Comparison of ENCODE assay signal across 8 cellular contexts in genomic region chr19:55385749-55386514, GRCh38. TPM values are rescaled to one million over a fixed set of nuclear protein-coding genes. Genes with fewer than 3 reads are reported as not detected.
DNase-seq lines count a peak whose midpoint lies in the region; ATAC-seq, FAIRE-seq and TF ChIP-seq lines count a peak whose summit lies in the region.

Gene RPL28 (plus strand): TSS chr19:55385932. CDS start chr19:55386358, 426 bp downstream.

- H3K4me3 ChIP-seq in A549 (peak within 1 kb of the TSS; percentile 89), cardiac fibroblast (replicated peaks in 1 of 2; ENCODE audit: low read depth in 2 of 2, low read length in 2 of 2) (peak within 1 kb of the TSS; percentile 95 to 97), spleen (peak within 1 kb of the TSS; percentile 74 to 96 (median 90))

- 1% methylated on average over 65 of the region's 65 CpGs for WGBS in A549 (ENCODE audit: missing lambda C conversion rate)
- 0 to 1% (median 0%) methylated on average over 43 to 65 of the region's 65 CpGs for WGBS in spleen, 5 donors

- H3K9me3 ChIP-seq in A549 (peaks cover 6% of the 10 kb centered on the region; the same call in 2 of the 3 replicates), spleen (no peaks in the 10 kb centered on the region)

- H3K27ac ChIP-seq in A549 (peak within 1 kb of the TSS; percentile 91 to 99), spleen (peak within 1 kb of the TSS; percentile 88 to 96 (median 93))

- H3K36me3 Mint-ChIP-seq in WTC11: peaks cover 41% of the 10 kb centered on the region
- peaks cover 0 to 17% (median 8%) of the 10 kb centered on the region in 3 donors for H3K36me3 Mint-ChIP-seq in immature natural killer cell

- POLR2A ChIA-PET in A549 (lab: Yijun Ruan, JAX): interaction anchor here (4.5 to 6.5 kb wide), 2 partner anchors 22 to 47 kb away, joined by 47 to 55 read pairs; partner anchors contain the start of genes KMT5C and UBE2S
- POLR2A ChIA-PET in WTC11 (lab: Charles Lee): interaction anchor here (1.5 kb wide), 1 partner anchor 14 kb away, joined by 3 read pairs; no protein-coding TSS in a partner anchor

- H3K4me2 ChIP-seq in A549: peak within 1 kb of the TSS; percentile 92

- peak; percentile 54 to 77 for ATAC-seq in A549
- ATAC-seq in GM18858 (IDR thresholded peaks at IDR 0.05; ENCODE audit: unreplicated experiment): peak; percentile 50
- ATAC-seq in HG03095 (IDR thresholded peaks at IDR 0.05; ENCODE audit: unreplicated experiment): peak; percentile 53
- ATAC-seq in WTC11: peak; percentile 77

- H3K4me3 Mint-ChIP-seq in WTC11 (peak within 1 kb of the TSS; percentile 100), immature natural killer cell (peak within 1 kb of the TSS; percentile 94 to 100 (median 98))

- TF ChIP-seq RAD21 in A549 (conservative IDR thresholded peaks at IDR 0.05 in 1 of 2, IDR thresholded peaks at IDR 0.05 in 1 of 2): no peak

- H3K9me3 Mint-ChIP-seq in WTC11 (no peaks in the 10 kb centered on the region), immature natural killer cell (no peaks in the 10 kb centered on the region)

- TF ChIP-seq POLR2A in A549 (IDR thresholded peaks at IDR 0.05; ENCODE audit: low read length): peak; percentile 100
- peak; percentile 96 to 99 (median 97) for TF ChIP-seq POLR2A in spleen (IDR thresholded peaks at IDR 0.05)

- peaks cover 50% of the 10 kb centered on the region for H3K4me1 ChIP-seq in A549
- peaks cover 43 to 74% (median 59%) of the 10 kb centered on the region in 6 donors for H3K4me1 ChIP-seq in spleen

- TF ChIP-seq EP300 in A549 (IDR thresholded peaks at IDR 0.05): no peak

- DNase-seq in A549 (ENCODE audit: low read depth in 1 of 2, low spot score in 1 of 2) (peak; percentile 92 to 99), NCI-H2227 treated with DMSO at 0.1 percent for 48 hours (lab: John Stamatoyannopoulos, UW) (peak; percentile 100), WTC11 (ENCODE audit: low spot score) (peak; percentile 98), cardiac fibroblast (ENCODE audit: low read depth in 2 of 2) (peak; percentile 99), immature natural killer cell (peak; percentile 99), spleen (peak; percentile 99)

- peak; percentile 91 for FAIRE-seq in A549 (lab: Jason Lieb, UNC)

- H3K27ac Mint-ChIP-seq in WTC11 (peak within 1 kb of the TSS; percentile 99), immature natural killer cell (peak within 1 kb of the TSS; percentile 96 to 100 (median 98))

- peaks cover 19% of the 10 kb centered on the region for H3K27me3 Mint-ChIP-seq in WTC11 (ENCODE audit: low read depth)
- peaks cover 13 to 25% (median 16%) of the 10 kb centered on the region in 3 donors for H3K27me3 Mint-ChIP-seq in immature natural killer cell (ENCODE audit: low read depth in 3 of 3)

- CTCF ChIA-PET in A549 (lab: Yijun Ruan, JAX) (interaction anchor here (1.6 to 7.0 kb wide), 2 partner anchors 14 to 84 kb away, joined by 8 to 38 read pairs; no protein-coding TSS in a partner anchor), WTC11 (lab: Charles Lee) (no interaction called here)

- H3K4me1 Mint-ChIP-seq in WTC11 (peaks cover 48% of the 10 kb centered on the region), immature natural killer cell (peaks cover 67 to 76% of the 10 kb centered on the region in 2 donors)

- peaks cover 4 to 45% (median 38%) of the 10 kb centered on the region in 6 donors for H3K36me3 ChIP-seq in spleen

- no peaks in the 10 kb centered on the region for H3K27me3 ChIP-seq in spleen (replicated peaks in 1 of 7)

- intact Hi-C loops in spleen (cut with DNase I; ENCODE audit: low total_unique reads): no loop called here

- TF ChIP-seq CTCF in A549 (IDR thresholded peaks at IDR 0.05): no peak
- TF ChIP-seq CTCF in WTC11 (IDR thresholded peaks at IDR 0.05): no peak
- no peak for TF ChIP-seq CTCF in cardiac fibroblast (IDR thresholded peaks at IDR 0.05; ENCODE audit: low read depth, low read length)
- TF ChIP-seq CTCF in spleen (IDR thresholded peaks at IDR 0.05 in 8 of 11, conservative IDR thresholded peaks at IDR 0.05 in 3 of 11): peak in 1 of 11 experiments; percentile 21

TF ChIP-seq in A549, 52 proteins besides CTCF, POLR2A, EP300 and RAD21 (continues in another document):
- TF ChIP-seq HMGXB4 (CRISPR knock-in tag; IDR thresholded peaks at IDR 0.05; ENCODE audit: borderline replicate concordance) (no peak), ZFP36 (IDR thresholded peaks at IDR 0.05; ENCODE audit: borderline replicate concordance, partially characterized antibody) (no peak), POLR2AphosphoS2 (conservative IDR thresholded peaks at IDR 0.05; ENCODE audit: low read length) (no peak; the same call in 1 of the 2 replicates), PHF8 (IDR thresholded peaks at IDR 0.05; ENCODE audit: borderline replicate concordance, low read depth) (peak; percentile 85), NPAS2 (CRISPR knock-in tag; IDR thresholded peaks at IDR 0.05; ENCODE audit: borderline replicate concordance) (no peak), FOXS1 (CRISPR knock-in tag; IDR thresholded peaks at IDR 0.05) (no peak), GATA3 (IDR thresholded peaks at IDR 0.05; ENCODE audit: borderline replicate concordance) (0 out of 2 replicates have a peak, but pooled peaks have one; percentile 8), JUN (IDR thresholded peaks at IDR 0.05) (peak; percentile 99), NFE2L2 (conservative IDR thresholded peaks at IDR 0.05; ENCODE audit: low read length) (no peak), TFCP2L1 (CRISPR knock-in tag; IDR thresholded peaks at IDR 0.05) (no peak), ZC3H11A (IDR thresholded peaks at IDR 0.05) (no peak), HES2 (IDR thresholded peaks at IDR 0.05) (no peak), ZSCAN20 (CRISPR knock-in tag; IDR thresholded peaks at IDR 0.05) (no peak)

TF ChIP-seq in WTC11, 78 proteins besides CTCF, POLR2A, EP300 and RAD21 (continues in another document):
- TF ChIP-seq GABPB1 (CRISPR knock-in tag; IDR thresholded peaks at IDR 0.05) (peak; percentile 62), KAT7 (CRISPR knock-in tag; IDR thresholded peaks at IDR 0.05; ENCODE audit: borderline replicate concordance) (peak; percentile 75; the same call in 1 of the 2 replicates), IRF1 (CRISPR knock-in tag; IDR thresholded peaks at IDR 0.05) (peak; percentile 69; the same call in 1 of the 2 replicates), ETV6 (CRISPR knock-in tag; IDR thresholded peaks at IDR 0.05) (peak; percentile 95), MYBL2 (CRISPR knock-in tag; IDR thresholded peaks at IDR 0.05) (peak; percentile 84), ARID4B (CRISPR knock-in tag; IDR thresholded peaks at IDR 0.05; ENCODE audit: borderline replicate concordance) (peak; percentile 93; the same call in 1 of the 2 replicates), MAX (CRISPR knock-in tag; IDR thresholded peaks at IDR 0.05) (peak; percentile 82), TP53 (CRISPR knock-in tag; IDR thresholded peaks at IDR 0.05) (no peak), ZNF232 (CRISPR knock-in tag; IDR thresholded peaks at IDR 0.05) (no peak)

RNA-seq across cellular contexts. Expression of gene RPL28, which starts in this region (rescaled TPM):
- 329 and 351 TPM in 2 replicates for polyA plus RNA-seq in A549 (2011; rRNA removed)
- polyA plus RNA-seq in A549 (2012; cell fraction: cytosol; rRNA removed): 2,042 and 2,083 TPM in 2 replicates
- 1,887 and 2,526 TPM in 2 replicates for polyA plus RNA-seq in A549 (2012; cell fraction: nucleus; rRNA removed)
- 2,012 to 2,083 TPM (median 2,037 TPM) in 3 replicates for polyA plus RNA-seq in A549 (2017; fragmentation: RNase III; extraction: RNeasy Plus Mini Kit Qiagen cat#74134 plus additional on column Dnase treatment)
- polyA minus RNA-seq in A549 (2011; rRNA and poly(A)+ RNA removed): 816 and 1,830 TPM in 2 replicates
- total RNA-seq in WTC11 (2021): 2,505 to 2,895 TPM (median 2,837 TPM) in 3 replicates
- polyA plus RNA-seq in immature natural killer cell: 100 to 1,000 TPM; 118 to 365 (median 350) TPM
- 1,000 to 10,000 TPM in 5 of 7 donors, 100 to 1,000 TPM in 2; 581 to 2,029 (median 1,447) TPM for total RNA-seq in spleen
- 1,000 to 10,000 TPM; 3,566 to 4,833 (median 4,082) TPM for polyA plus RNA-seq in spleen

Comparison
In these comparisons a context has a peak if more than half of its experiments do, and no peak if none do; other contexts are left out.
1. Peak in every context shown above with its lines: DNase-seq, ATAC-seq, H3K4me3 ChIP-seq and H3K27ac ChIP-seq.